In genomic region chr1:82284213-82284612, GRCh38 we compare ENCODE assay signal across 1 cellular context.
TF ChIP-seq lines count a peak whose summit lies in the region.

No MANE protein-coding gene starts in this region.

TF ChIP-seq in SK-N-SH treated with all-trans-retinoic acid at 6 μM for 48 hours, 23 proteins besides CTCF, POLR2A, EP300 and RAD21 (continued from another document):
- TF ChIP-seq PATZ1 (CRISPR knock-in tag; IDR thresholded peaks at IDR 0.05; ENCODE audit: borderline replicate concordance) (no peak), CREB5 (CRISPR knock-in tag; IDR thresholded peaks at IDR 0.05; ENCODE audit: low read depth) (no peak), ESRRG (CRISPR knock-in tag; IDR thresholded peaks at IDR 0.05) (no peak), POU6F1 (CRISPR knock-in tag; IDR thresholded peaks at IDR 0.05; ENCODE audit: borderline replicate concordance, low read depth) (no peak), BACH2 (CRISPR knock-in tag; IDR thresholded peaks at IDR 0.05; ENCODE audit: borderline replicate concordance) (no peak), OSR1 (CRISPR knock-in tag; IDR thresholded peaks at IDR 0.05) (no peak), ZFP3 (CRISPR knock-in tag; IDR thresholded peaks at IDR 0.05) (no peak), RARB (CRISPR knock-in tag; IDR thresholded peaks at IDR 0.05) (no peak), CSDC2 (CRISPR knock-in tag; IDR thresholded peaks at IDR 0.05) (no peak), ZNF8 (CRISPR knock-in tag; IDR thresholded peaks at IDR 0.05) (no peak), CSRNP3 (CRISPR knock-in tag; IDR thresholded peaks at IDR 0.05) (no peak)
TF ChIP-seq in SK-N-SH treated with all-trans-retinoic acid at 6 μM for 48 hours: peak in this region for 0.
